In the genomic region with DNA sequence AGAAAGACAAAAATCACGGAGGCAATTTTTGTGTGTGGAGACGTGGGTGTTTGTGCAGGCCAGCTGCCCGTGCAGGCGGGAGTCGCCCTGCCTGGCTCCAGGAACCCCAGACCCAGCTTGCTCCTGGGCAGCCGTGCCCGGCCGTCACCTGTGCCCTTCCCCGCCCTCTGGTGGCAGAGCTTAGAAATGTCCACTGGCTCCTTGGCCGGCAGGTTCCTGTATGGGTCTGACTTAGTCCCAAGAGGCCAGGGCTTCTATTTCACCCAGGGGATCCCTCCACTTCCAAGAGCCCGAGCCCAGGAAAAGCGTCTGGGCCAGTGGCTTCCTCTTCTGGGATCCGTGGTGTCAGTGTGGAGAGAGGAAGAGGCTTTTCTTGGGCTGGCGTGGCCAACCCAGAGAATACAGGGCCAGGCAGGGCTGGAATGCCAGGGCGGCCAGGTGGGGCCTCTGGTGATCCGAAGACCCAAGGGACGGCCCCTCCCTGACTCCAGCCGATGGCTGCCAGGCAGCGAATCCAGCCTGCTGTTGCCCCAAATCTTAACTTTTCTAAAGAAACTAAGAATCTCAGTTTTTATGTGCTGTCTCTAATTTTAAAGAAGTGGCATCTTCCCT, we compare ENCODE assay signal across 1 cellular context.
TF ChIP-seq lines count a peak whose summit lies in the region.

No MANE protein-coding gene starts in this region.

TF ChIP-seq in GM12878, 131 proteins besides CTCF, POLR2A, EP300 and RAD21:
- TF ChIP-seq, protein P1, sequence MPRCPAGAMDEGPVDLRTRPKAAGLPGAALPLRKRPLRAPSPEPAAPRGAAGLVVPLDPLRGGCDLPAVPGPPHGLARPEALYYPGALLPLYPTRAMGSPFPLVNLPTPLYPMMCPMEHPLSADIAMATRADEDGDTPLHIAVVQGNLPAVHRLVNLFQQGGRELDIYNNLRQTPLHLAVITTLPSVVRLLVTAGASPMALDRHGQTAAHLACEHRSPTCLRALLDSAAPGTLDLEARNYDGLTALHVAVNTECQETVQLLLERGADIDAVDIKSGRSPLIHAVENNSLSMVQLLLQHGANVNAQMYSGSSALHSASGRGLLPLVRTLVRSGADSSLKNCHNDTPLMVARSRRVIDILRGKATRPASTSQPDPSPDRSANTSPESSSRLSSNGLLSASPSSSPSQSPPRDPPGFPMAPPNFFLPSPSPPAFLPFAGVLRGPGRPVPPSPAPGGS (IDR thresholded peaks at IDR 0.05; ENCODE audit: borderline replicate concordance, insufficient read depth, low read depth, low read length, poor library complexity, severe bottlenecking), result no peak
- TF ChIP-seq FOXM1 (IDR thresholded peaks at IDR 0.05; ENCODE audit: low read depth, low read length), result no peak
- peak; percentile 38; the same call in 1 of the 2 replicates for TF ChIP-seq SMC3 (IDR thresholded peaks at IDR 0.05; ENCODE audit: borderline replicate concordance, low read length)
- TF ChIP-seq, protein P2, sequence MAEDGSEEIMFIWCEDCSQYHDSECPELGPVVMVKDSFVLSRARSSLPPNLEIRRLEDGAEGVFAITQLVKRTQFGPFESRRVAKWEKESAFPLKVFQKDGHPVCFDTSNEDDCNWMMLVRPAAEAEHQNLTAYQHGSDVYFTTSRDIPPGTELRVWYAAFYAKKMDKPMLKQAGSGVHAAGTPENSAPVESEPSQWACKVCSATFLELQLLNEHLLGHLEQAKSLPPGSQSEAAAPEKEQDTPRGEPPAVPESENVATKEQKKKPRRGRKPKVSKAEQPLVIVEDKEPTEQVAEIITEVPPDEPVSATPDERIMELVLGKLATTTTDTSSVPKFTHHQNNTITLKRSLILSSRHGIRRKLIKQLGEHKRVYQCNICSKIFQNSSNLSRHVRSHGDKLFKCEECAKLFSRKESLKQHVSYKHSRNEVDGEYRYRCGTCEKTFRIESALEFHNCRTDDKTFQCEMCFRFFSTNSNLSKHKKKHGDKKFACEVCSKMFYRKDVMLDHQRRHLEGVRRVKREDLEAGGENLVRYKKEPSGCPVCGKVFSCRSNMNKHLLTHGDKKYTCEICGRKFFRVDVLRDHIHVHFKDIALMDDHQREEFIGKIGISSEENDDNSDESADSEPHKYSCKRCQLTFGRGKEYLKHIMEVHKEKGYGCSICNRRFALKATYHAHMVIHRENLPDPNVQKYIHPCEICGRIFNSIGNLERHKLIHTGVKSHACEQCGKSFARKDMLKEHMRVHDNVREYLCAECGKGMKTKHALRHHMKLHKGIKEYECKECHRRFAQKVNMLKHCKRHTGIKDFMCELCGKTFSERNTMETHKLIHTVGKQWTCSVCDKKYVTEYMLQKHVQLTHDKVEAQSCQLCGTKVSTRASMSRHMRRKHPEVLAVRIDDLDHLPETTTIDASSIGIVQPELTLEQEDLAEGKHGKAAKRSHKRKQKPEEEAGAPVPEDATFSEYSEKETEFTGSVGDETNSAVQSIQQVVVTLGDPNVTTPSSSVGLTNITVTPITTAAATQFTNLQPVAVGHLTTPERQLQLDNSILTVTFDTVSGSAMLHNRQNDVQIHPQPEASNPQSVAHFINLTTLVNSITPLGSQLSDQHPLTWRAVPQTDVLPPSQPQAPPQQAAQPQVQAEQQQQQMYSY (CRISPR knock-in tag; IDR thresholded peaks at IDR 0.05), result no peak
- TF ChIP-seq MTA2 (IDR thresholded peaks at IDR 0.05; ENCODE audit: low read depth), result no peak
